8 cellular contexts compared by ENCODE assay signal in genomic region chr11:81237139-81237538, GRCh38.
DNase-seq lines count a peak whose midpoint lies in the region; ATAC-seq and TF ChIP-seq lines count a peak whose summit lies in the region.

No MANE protein-coding gene starts in this region.

- H3K4me3 Mint-ChIP-seq in Caco-2 (ENCODE audit: unreplicated experiment) (no peak overlapping the region), T-cell (no peak overlapping the region)

- CTCF ChIA-PET in Caco-2 (lab: Charles Lee) (interaction anchor here (0.6 to 1.0 kb wide), 2 partner anchors 10 to 72 kb away, joined by 4 read pairs; no protein-coding TSS in a partner anchor), T-cell (lab: Charles Lee) (no interaction called here)

- intact Hi-C loops in Caco-2 (cut with micrococcal nuclease; ENCODE audit: unreplicated experiment) (loop anchor here (1.0 to 10.0 kb wide), 12 partner anchors 72 to 1529 kb away; no protein-coding TSS in a partner anchor), mucosa of descending colon (cut with DNase I, micrococcal nuclease) (no loop called here)

- ATAC-seq in mucosa of descending colon (peak; percentile 72), T-cell (replicated peaks in 1 of 4) (no peak)

- no peaks in the 10 kb centered on the region for H3K9me3 Mint-ChIP-seq in Caco-2 (ENCODE audit: unreplicated experiment)
- peaks cover 0 to 7% (median 3%) of the 10 kb centered on the region in 3 donors for H3K9me3 Mint-ChIP-seq in T-cell

- H3K9me3 ChIP-seq in Caco-2 (no peaks in the 10 kb centered on the region), mucosa of descending colon (no peaks in the 10 kb centered on the region)

- H3K36me3 ChIP-seq in Caco-2 (ENCODE audit: control insufficient read depth, insufficient read depth, low read length), result no peaks in the 10 kb centered on the region
- no peaks in the 10 kb centered on the region for H3K36me3 ChIP-seq in mucosa of descending colon (ENCODE audit: low read depth)

- H3K4me1 ChIP-seq in Caco-2, result peaks cover 7% of the 10 kb centered on the region; the same call in 1 of the 2 replicates
- H3K4me1 ChIP-seq in mucosa of descending colon (ENCODE audit: low read depth), result no peaks in the 10 kb centered on the region

- TF ChIP-seq CTCF in Caco-2 (IDR thresholded peaks at IDR 0.05; ENCODE audit: insufficient read depth in 1 of 2, low read depth in 1 of 2, low read length in 1 of 2, severe bottlenecking in 1 of 2, unreplicated experiment in 1 of 2), result peak; percentile 77 to 82
- no peak for TF ChIP-seq CTCF in cardiac fibroblast (IDR thresholded peaks at IDR 0.05; ENCODE audit: low read depth, low read length)
- TF ChIP-seq CTCF in mucosa of descending colon (IDR thresholded peaks at IDR 0.05), result no peak

- H3K4me1 Mint-ChIP-seq in Caco-2 (ENCODE audit: low read depth, unreplicated experiment) (no peaks in the 10 kb centered on the region), T-cell (no peaks in the 10 kb centered on the region)

- H3K4me3 ChIP-seq in Caco-2 (ENCODE audit: low read depth, low read length), result no peak overlapping the region
- no peak overlapping the region for H3K4me3 ChIP-seq in cardiac fibroblast (replicated peaks in 1 of 2; ENCODE audit: low read depth in 2 of 2, low read length in 2 of 2)
- no peak overlapping the region for H3K4me3 ChIP-seq in mucosa of descending colon

- no TSS peak for BruUV-seq in Caco-2 (replicated peaks; lab: Mats Ljungman, UMichigan)

- H3K36me3 Mint-ChIP-seq in Caco-2 (ENCODE audit: insufficient read depth, unreplicated experiment) (no peaks in the 10 kb centered on the region), T-cell (no peaks in the 10 kb centered on the region)

- POLR2A ChIA-PET in Caco-2 (lab: Charles Lee) (no interaction called here), T-cell (lab: Charles Lee) (no interaction called here)

- no peak overlapping the region for H3K27ac Mint-ChIP-seq in Caco-2 (ENCODE audit: unreplicated experiment)
- H3K27ac Mint-ChIP-seq in T-cell, result no peak overlapping the region

- no peaks in the 10 kb centered on the region for H3K27me3 ChIP-seq in Caco-2 (replicated peaks; ENCODE audit: control insufficient read depth, insufficient read depth, low read length)

- H3K27me3 Mint-ChIP-seq in Caco-2 (ENCODE audit: insufficient read depth, unreplicated experiment), result no peaks in the 10 kb centered on the region
- H3K27me3 Mint-ChIP-seq in T-cell, result no peaks in the 10 kb centered on the region

- DNase-seq in Caco-2 (peak; percentile 40 to 73), H4 (ENCODE audit: low spot score) (peak; percentile 52), NCI-H446 (lab: John Stamatoyannopoulos, UW) (peak; percentile 62 to 73), cardiac fibroblast (ENCODE audit: low read depth in 2 of 2) (peak; percentile 36 to 40), mucosa of descending colon (peak in 1 of 3 donors; percentile 74), amniotic stem cell (lab: John Stamatoyannopoulos, UW) (no peak), C1 segment of cervical spinal cord (lab: John Stamatoyannopoulos, UW) (no peak), T-cell (no peak)

Comparison
In these comparisons a context has a peak if more than half of its experiments do, and no peak if none do; other contexts are left out.
1. DNase-seq: peak in Caco-2 (2 of 2), H4 (single experiment), NCI-H446 (2 of 2) and cardiac fibroblast (2 of 2); none in amniotic stem cell (single experiment), C1 segment of cervical spinal cord (0 of 14) and T-cell (0 of 34).
2. CTCF ChIP-seq: peak in Caco-2 (2 of 2); none in cardiac fibroblast (single experiment) and mucosa of descending colon (single experiment).